20 cellular contexts compared by ENCODE assay signal in genomic region chr22:31238057-31238456, GRCh38. TPM values are rescaled to one million over a fixed set of nuclear protein-coding genes. Genes with fewer than 3 reads are reported as not detected.
A peak's percentile ranks its signal among the peaks of the same experiment; 100 is the strongest.
DNase-seq lines count a peak whose midpoint lies in the region; ATAC-seq, FAIRE-seq and TF ChIP-seq lines count a peak whose summit lies in the region.
"Had no signal": no experiment of that assay in that cellular context is flagged by ENCODE, and none has a peak within 500 bp of the region (broad histone marks: within the 10 kb centered on the region; RNA-seq: fewer than 3 reads in every experiment).

No MANE protein-coding gene starts in this region.

- peaks cover 15% of the 10 kb centered on the region for H3K36me3 Mint-ChIP-seq in activated CD8-positive, alpha-beta memory T cell treated with anti-CD3 and anti-CD28 coated beads, Interleukin-2, amount 10 ng/mL, durations not matched to agents 7 days and 5 days

- H3K9ac ChIP-seq in MM.1S (ENCODE audit: low read length) (no peak overlapping the region), neuronal stem cell (ENCODE audit: low read depth, low read length, poor library complexity) (no peak overlapping the region)

- H3K27me3 ChIP-seq in MM.1S (replicated peaks; ENCODE audit: insufficient read depth, low read length) (no peaks in the 10 kb centered on the region), neutrophil (no peaks in the 10 kb centered on the region), neuronal stem cell (ENCODE audit: control insufficient read depth in 3 of 3, insufficient read depth in 3 of 3, low read depth in 1 of 3, low read length in 3 of 3) (no peaks in the 10 kb centered on the region)
- H3K27me3 ChIP-seq: SJSA1 had no signal

- no peaks in the 10 kb centered on the region for H3K79me1 ChIP-seq in neuronal stem cell (ENCODE audit: low read depth, low read length)

- H3K4ac ChIP-seq in neuronal stem cell (ENCODE audit: low read length), result no peak overlapping the region

- no peak overlapping the region for H3K23ac ChIP-seq in neuronal stem cell (ENCODE audit: low read depth, low read length, poor library complexity)

- H3K4me1 Mint-ChIP-seq in activated CD8-positive, alpha-beta memory T cell treated with anti-CD3 and anti-CD28 coated beads, Interleukin-2, amount 10 ng/mL, durations not matched to agents 7 days and 5 days, result peaks cover 26% of the 10 kb centered on the region

- peak; percentile 36 for ATAC-seq in activated CD8-positive, alpha-beta memory T cell treated with anti-CD3 and anti-CD28 coated beads, Interleukin-2, amount 10 ng/mL, durations not matched to agents 7 days and 5 days
- ATAC-seq: effector memory CD8-positive, alpha-beta T cell; naive thymus-derived CD4-positive, alpha-beta T cell had no signal

- peaks cover 14% of the 10 kb centered on the region for H3F3A ChIP-seq in MM.1S (ENCODE audit: insufficient read depth, low read length)

- H3K9me2 ChIP-seq in MM.1S (replicated peaks; ENCODE audit: insufficient read depth, low read length), result no peaks in the 10 kb centered on the region

- DNase-seq in activated CD8-positive, alpha-beta memory T cell treated with anti-CD3 and anti-CD28 coated beads, Interleukin-2, amount 10 ng/mL, durations not matched to agents 7 days and 5 days, result no peak
- DNase-seq in activated CD8-positive, alpha-beta memory T cell treated with anti-CD3 and anti-CD28 coated beads, Interleukin-2, amount 50 U/mL, for 4 hours, result no peak
- peak; percentile 38 for DNase-seq in GM19239 (ENCODE audit: insufficient read length, low spot score)
- peak; percentile 82 for DNase-seq in MM.1S
- DNase-seq in neuronal stem cell (ENCODE audit: low spot score), result no peak
- no peak for DNase-seq in NCI-H2171 (lab: John Stamatoyannopoulos, UW)
- DNase-seq in SIG-M5 treated with dmso at 0.1 percent for 504 hours (lab: John Stamatoyannopoulos, UW; ENCODE audit: unreplicated experiment), result no peak
- DNase-seq: activated CD8-positive, alpha-beta memory T cell treated with anti-CD3 and anti-CD28 coated beads for 24 hours; activated T-cell treated with anti-CD3 and anti-CD28 coated beads, Interleukin-2, amount 50 U/mL, for 72 hours; C1 segment of cervical spinal cord; effector memory CD8-positive, alpha-beta T cell; glutamatergic neuron; naive thymus-derived CD4-positive, alpha-beta T cell; NCI-H187; NCI-H226; NCI-H82; posterior cingulate gyrus had no signal

- no peak for TF ChIP-seq CTCF in MM.1S (IDR thresholded peaks at IDR 0.05; ENCODE audit: low read length)
- no peak for TF ChIP-seq CTCF in neutrophil (IDR thresholded peaks at IDR 0.05)

- H3K4me1 ChIP-seq in MM.1S (ENCODE audit: low read length), result peaks cover 19% of the 10 kb centered on the region
- peaks cover 56 to 67% of the 10 kb centered on the region in 2 experiments for H3K4me1 ChIP-seq in neutrophil (ENCODE audit: control insufficient read depth in 1 of 2, insufficient read depth in 1 of 2, low read depth in 1 of 2, low read length in 1 of 2)
- peaks cover 0 to 3% of the 10 kb centered on the region in 2 donors for H3K4me1 ChIP-seq in neuronal stem cell (ENCODE audit: control insufficient read depth in 2 of 2, insufficient read depth in 1 of 2, low read depth in 1 of 2, low read length in 2 of 2)

- peak overlapping the region; percentile 63; the same call in 1 of the 2 replicates for H3K27ac ChIP-seq in MM.1S (ENCODE audit: low read length)
- peak overlapping the region; percentile 65 for H3K27ac ChIP-seq in neutrophil
- no peak overlapping the region for H3K27ac ChIP-seq in neuronal stem cell (replicated peaks; ENCODE audit: low read length)
- H3K27ac ChIP-seq: SJSA1 had no signal

- no peak overlapping the region for H3K27ac Mint-ChIP-seq in activated CD8-positive, alpha-beta memory T cell treated with anti-CD3 and anti-CD28 coated beads, Interleukin-2, amount 10 ng/mL, durations not matched to agents 7 days and 5 days
- H3K27ac Mint-ChIP-seq: effector memory CD8-positive, alpha-beta T cell; naive thymus-derived CD4-positive, alpha-beta T cell had no signal

- H3K4me2 ChIP-seq in MM.1S (ENCODE audit: low read depth, low read length) (peak overlapping the region; percentile 37), neuronal stem cell (ENCODE audit: insufficient read depth, low read length, poor library complexity, severe bottlenecking) (no peak overlapping the region)

- no peaks in the 10 kb centered on the region for H3K9me3 Mint-ChIP-seq in activated CD8-positive, alpha-beta memory T cell treated with anti-CD3 and anti-CD28 coated beads, Interleukin-2, amount 10 ng/mL, durations not matched to agents 7 days and 5 days (ENCODE audit: low read depth)
- H3K9me3 Mint-ChIP-seq: activated naive CD4-positive, alpha-beta T cell treated with anti-CD3 and anti-CD28 coated beads, Interleukin-2, amount 50 U/mL, for 72 hours; activated T-cell treated with anti-CD3 and anti-CD28 coated beads, Interleukin-2, amount 50 U/mL, for 72 hours; effector memory CD8-positive, alpha-beta T cell; naive thymus-derived CD4-positive, alpha-beta T cell had no signal

- peak; percentile 23 for FAIRE-seq in GM19239 (lab: Jason Lieb, UNC)

- H3K4me3 ChIP-seq in MM.1S (ENCODE audit: low read length) (no peak overlapping the region), neutrophil (ENCODE audit: low read depth in 1 of 2, low read length in 1 of 2) (no peak overlapping the region), neuronal stem cell (ENCODE audit: low read length in 2 of 2) (no peak overlapping the region)
- H3K4me3 ChIP-seq: SJSA1 had no signal

- H3K9me3 ChIP-seq in MM.1S (replicated peaks; ENCODE audit: insufficient read depth, low read length) (no peaks in the 10 kb centered on the region), neutrophil (no peaks in the 10 kb centered on the region), neuronal stem cell (replicated peaks in 1 of 2; ENCODE audit: control insufficient read depth in 2 of 2, insufficient read depth in 1 of 2, low read depth in 1 of 2, low read length in 2 of 2) (no peaks in the 10 kb centered on the region)
- H3K9me3 ChIP-seq: SJSA1 had no signal

- no peak overlapping the region for H2BK120ac ChIP-seq in neuronal stem cell (ENCODE audit: low read depth, low read length)

- H2AFZ ChIP-seq in MM.1S (ENCODE audit: low read length) (no peak overlapping the region), neuronal stem cell (ENCODE audit: low read length) (no peak overlapping the region)

- H2BK5ac ChIP-seq in neuronal stem cell (ENCODE audit: low read length), result no peak overlapping the region

- H3K18ac ChIP-seq in neuronal stem cell (ENCODE audit: low read length), result no peak overlapping the region

- no peak overlapping the region for H3K4me3 Mint-ChIP-seq in activated CD8-positive, alpha-beta memory T cell treated with anti-CD3 and anti-CD28 coated beads, Interleukin-2, amount 10 ng/mL, durations not matched to agents 7 days and 5 days
- H3K4me3 Mint-ChIP-seq: activated T-cell treated with anti-CD3 and anti-CD28 coated beads, Interleukin-2, amount 50 U/mL, for 72 hours; effector memory CD8-positive, alpha-beta T cell; naive thymus-derived CD4-positive, alpha-beta T cell had no signal

- no peak overlapping the region for H2AK5ac ChIP-seq in neuronal stem cell (ENCODE audit: low read depth, low read length)

- no peak overlapping the region for H4K91ac ChIP-seq in neuronal stem cell (ENCODE audit: low read depth, low read length, poor library complexity)

- H4K20me1 ChIP-seq in MM.1S (ENCODE audit: insufficient read depth, low read length), result no peaks in the 10 kb centered on the region

- no CpG with 5 or more reads among the region's 1 CpG for WGBS in neuronal stem cell (ENCODE audit: extremely low coverage in 2 of 2, insufficient read length in 2 of 2, insufficient replicate concordance in 1 of 2), 2 donors

- H2BK15ac ChIP-seq in neuronal stem cell (ENCODE audit: low read length), result no peak overlapping the region

- no peak overlapping the region for H4K8ac ChIP-seq in neuronal stem cell (ENCODE audit: low read depth, low read length)

- CTCF ChIA-PET in activated CD8-positive, alpha-beta memory T cell treated with anti-CD3 and anti-CD28 coated beads, Interleukin-2, amount 10 ng/mL, durations not matched to agents 7 days and 5 days (lab: Charles Lee), result interaction anchor here (0.6 to 0.7 kb wide), 2 partner anchors 49 to 1369 kb away, joined by 3 read pairs; no protein-coding TSS in a partner anchor

- H3K79me2 ChIP-seq in MM.1S (ENCODE audit: low read length), result peaks cover 75% of the 10 kb centered on the region

- H2BK12ac ChIP-seq in neuronal stem cell (ENCODE audit: low read length), result no peak overlapping the region

- H3K27me3 Mint-ChIP-seq in activated CD8-positive, alpha-beta memory T cell treated with anti-CD3 and anti-CD28 coated beads, Interleukin-2, amount 10 ng/mL, durations not matched to agents 7 days and 5 days, result no peaks in the 10 kb centered on the region
- H3K27me3 Mint-ChIP-seq: effector memory CD8-positive, alpha-beta T cell; naive thymus-derived CD4-positive, alpha-beta T cell had no signal

- H3K14ac ChIP-seq in neuronal stem cell (ENCODE audit: low read length), result no peak overlapping the region

- H3K36me3 ChIP-seq in MM.1S (replicated peaks; ENCODE audit: insufficient read depth, low read length), result no peaks in the 10 kb centered on the region
- peaks cover 59% of the 10 kb centered on the region for H3K36me3 ChIP-seq in neutrophil
- H3K36me3 ChIP-seq in neuronal stem cell (replicated peaks in 1 of 2; ENCODE audit: control insufficient read depth in 2 of 2, insufficient read depth in 2 of 2, low read length in 2 of 2), result peaks cover 0 to 23% of the 10 kb centered on the region in 2 donors

RNA-seq across cellular contexts. Expression of gene LIMK2, which starts 26.0 kb away (rescaled TPM):
- 10 to 100 TPM; 32.2 to 47.3 TPM for total RNA-seq in activated CD8-positive, alpha-beta memory T cell treated with anti-CD3 and anti-CD28 coated beads, Interleukin-2, amount 10 ng/mL, durations not matched to agents 7 days and 5 days
- polyA plus RNA-seq in neuronal stem cell (2013, experiment 1 of 2), result 27.2 TPM
- polyA plus RNA-seq in neuronal stem cell (2013, experiment 2 of 2), result 24.6 TPM

RNA-seq across cellular contexts. Expression of gene PIK3IP1, which starts 54.2 kb away (rescaled TPM):
- total RNA-seq in activated CD8-positive, alpha-beta memory T cell treated with anti-CD3 and anti-CD28 coated beads, Interleukin-2, amount 10 ng/mL, durations not matched to agents 7 days and 5 days, result 10 to 100 TPM; 11.0 to 15.7 TPM
- polyA plus RNA-seq in neuronal stem cell (2013, experiment 1 of 2), result 2.2 TPM
- polyA plus RNA-seq in neuronal stem cell (2013, experiment 2 of 2), result 2.4 TPM

Comparison
In these comparisons a context has a peak if more than half of its experiments do, and no peak if none do; other contexts are left out.
1. DNase-seq: peak in GM19239 (single experiment) and MM.1S (single experiment); none in activated CD8-positive, alpha-beta memory T cell treated with anti-CD3 and anti-CD28 coated beads, Interleukin-2, amount 10 ng/mL, durations not matched to agents 7 days and 5 days (single experiment), activated CD8-positive, alpha-beta memory T cell treated with anti-CD3 and anti-CD28 coated beads, Interleukin-2, amount 50 U/mL, for 4 hours (single experiment), neuronal stem cell (single experiment), NCI-H2171 (single experiment) and SIG-M5 treated with dmso at 0.1 percent for 504 hours (single experiment).